ENCODE assay signal across 8 cellular contexts in the genomic region with DNA sequence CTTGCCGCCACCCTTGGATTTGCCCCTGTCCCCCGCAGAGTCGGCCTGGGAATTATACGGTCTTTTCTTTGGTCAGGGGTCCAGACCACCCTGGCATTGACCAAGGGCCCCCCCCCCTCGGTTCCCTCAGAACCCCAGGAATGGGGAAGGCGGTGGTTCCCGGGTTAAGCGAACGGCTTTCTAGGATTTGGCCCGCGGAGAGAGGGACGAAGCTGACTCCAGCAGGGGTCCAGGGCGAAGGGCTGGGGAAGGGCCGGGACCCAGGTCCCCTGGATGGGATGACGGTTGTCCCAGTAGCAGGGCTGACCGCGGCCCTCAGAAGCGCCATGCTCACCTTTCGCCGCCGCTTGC. TPM values are rescaled to one million over a fixed set of nuclear protein-coding genes. Genes with fewer than 3 reads are reported as not detected.
DNase-seq lines count a peak whose midpoint lies in the region; ATAC-seq and TF ChIP-seq lines count a peak whose summit lies in the region.

No MANE protein-coding gene starts in this region.

- H3K9me3 Mint-ChIP-seq in natural killer cell = no peaks in the 10 kb centered on the region

- peak overlapping the region; percentile 44; the same call in 1 of the 2 replicates for H3K9ac ChIP-seq in KMS-11

- H3K4me2 ChIP-seq in KMS-11 = peak overlapping the region; percentile 82

- no peaks in the 10 kb centered on the region for H3K27me3 Mint-ChIP-seq in natural killer cell (ENCODE audit: low read depth in 2 of 2)

- H3K79me2 ChIP-seq in KMS-11 (ENCODE audit: insufficient read depth, low read depth) = peaks cover 23% of the 10 kb centered on the region

- DNase-seq in AG10803 (ENCODE audit: low read depth) (no peak), coronary artery (ENCODE audit: low spot score) (no peak), natural killer cell (no peak), GM03348 (ENCODE audit: low spot score) (no peak), NCI-H1417 treated with DMSO at 0.1 percent for 48 hours (lab: John Stamatoyannopoulos, UW) (no peak), NOMO-1 treated with dmso at 0.1 percent for 144 hours (lab: John Stamatoyannopoulos, UW; ENCODE audit: unreplicated experiment) (no peak)

- no peaks in the 10 kb centered on the region for H4K20me1 ChIP-seq in KMS-11 (ENCODE audit: insufficient read depth)

- H3K4me1 ChIP-seq in KMS-11 (ENCODE audit: low read depth, poor library complexity, severe bottlenecking) = peaks cover 4% of the 10 kb centered on the region

- H3K4me1 Mint-ChIP-seq in natural killer cell = peaks cover 22 to 51% of the 10 kb centered on the region in 2 donors

- ATAC-seq in natural killer cell = no peak
- no peak for ATAC-seq in HG03469 (IDR thresholded peaks at IDR 0.05; ENCODE audit: unreplicated experiment)

- no peak for TF ChIP-seq CTCF in AG10803 (conservative IDR thresholded peaks at IDR 0.05; ENCODE audit: low read length)
- no peak for TF ChIP-seq CTCF in KMS-11 (conservative IDR thresholded peaks at IDR 0.05; ENCODE audit: low read depth, low read length)
- no peak for TF ChIP-seq CTCF in coronary artery (IDR thresholded peaks at IDR 0.05)
- TF ChIP-seq CTCF in natural killer cell (IDR thresholded peaks at IDR 0.05) = no peak

- no peaks in the 10 kb centered on the region for H3K27me3 ChIP-seq in KMS-11 (ENCODE audit: insufficient read depth, low read depth)

- H3K36me3 Mint-ChIP-seq in natural killer cell = no peaks in the 10 kb centered on the region

- H2AFZ ChIP-seq in KMS-11 (ENCODE audit: low read depth) = peak overlapping the region; percentile 41; the same call in 1 of the 2 replicates

- H3K4me3 Mint-ChIP-seq in natural killer cell = peak overlapping the region; percentile 97

- H3K27ac Mint-ChIP-seq in natural killer cell = peak overlapping the region; percentile 79 to 88

- H3K27ac ChIP-seq in KMS-11 (no peak overlapping the region), coronary artery (peak overlapping the region in 1 of 2 donors; percentile 64)

- intact Hi-C loops in natural killer cell (cut with micrococcal nuclease) = loop anchor here (5.0 kb wide), 1 partner anchor 274 kb away; no protein-coding TSS in a partner anchor

- H3K4me3 ChIP-seq in AG10803 (ENCODE audit: low read length) (peak overlapping the region; percentile 79), KMS-11 (IDR thresholded peaks at IDR 0.05; ENCODE audit: insufficient read depth, low read depth, low read length) (peak overlapping the region; percentile 54), coronary artery (peak overlapping the region; percentile 75)

- no peaks in the 10 kb centered on the region for H3K36me3 ChIP-seq in KMS-11 (ENCODE audit: insufficient read depth)

RNA-seq across cellular contexts. Expression of gene RRP9, which starts 0.3 kb away (rescaled TPM):
- total RNA-seq in natural killer cell = 10 to 100 TPM; 11.2 to 13.0 (median 12.7) TPM

RNA-seq across cellular contexts. Expression of gene PARP3, which starts 0.7 kb away (rescaled TPM):
- total RNA-seq in natural killer cell = 1 to 10 TPM; 4.6 to 7.4 (median 5.6) TPM

RNA-seq across cellular contexts. Expression of gene GPR62, which starts 13.8 kb away (rescaled TPM):
- total RNA-seq in natural killer cell = not detected

RNA-seq across cellular contexts. Expression of gene PCBP4, which starts 25.8 kb away (rescaled TPM):
- 10 to 100 TPM; 15.0 to 24.7 (median 18.4) TPM for total RNA-seq in natural killer cell

RNA-seq across cellular contexts. Expression of gene ABHD14B, which starts 32.4 kb away (rescaled TPM):
- 10 to 100 TPM; 32.8 to 42.2 (median 34.2) TPM for total RNA-seq in natural killer cell
